ENCODE assay signal across 16 cellular contexts in the genomic region with DNA sequence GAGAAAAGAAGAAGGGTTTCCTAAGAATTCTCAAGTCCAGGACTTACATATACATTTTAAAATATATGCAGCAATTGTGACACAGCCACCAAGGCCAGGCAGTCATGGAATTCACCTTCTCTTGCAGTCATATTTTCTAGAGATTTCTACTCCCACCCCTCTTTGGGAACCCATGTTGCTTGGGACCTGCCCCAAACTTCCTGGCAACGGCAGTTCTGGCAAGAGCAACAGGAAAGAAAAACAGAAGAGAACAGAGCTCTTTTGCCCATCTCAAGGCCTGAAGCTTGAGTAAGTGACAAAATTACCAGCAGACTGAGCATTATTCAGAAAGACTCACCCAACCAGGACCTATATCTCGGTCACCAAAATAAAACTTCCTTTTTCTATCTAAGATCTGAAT.
DNase-seq lines count a peak whose midpoint lies in the region; ATAC-seq and TF ChIP-seq lines count a peak whose summit lies in the region.
"Had no signal": no experiment of that assay in that cellular context is flagged by ENCODE, and none has a peak within 500 bp of the region (broad histone marks: within the 10 kb centered on the region; RNA-seq: fewer than 3 reads in every experiment).

No MANE protein-coding gene starts in this region.

- no peaks in the 10 kb centered on the region for H3K27me3 ChIP-seq in left ventricle myocardium inferior (ENCODE audit: low read depth)

- H3K4me3 ChIP-seq in left ventricle myocardium inferior: no peak overlapping the region

- BruUV-seq in MCF 10A (replicated peaks; lab: Mats Ljungman, UMichigan): no TSS peak

- H3K4me3 Mint-ChIP-seq in activated B cell treated with CpG ODN at 0.5 μM for 24 hours (no peak overlapping the region), MCF 10A (ENCODE audit: unreplicated experiment) (no peak overlapping the region)
- H3K4me3 Mint-ChIP-seq: CD4-positive, alpha-beta T cell had no signal

- no peak for ATAC-seq in Right ventricle myocardium superior (ENCODE audit: poor library complexity)
- no peak for ATAC-seq in activated B cell treated with CpG ODN at 0.5 μM for 24 hours (ENCODE audit: low read depth)
- no peak for ATAC-seq in GM18498 (IDR thresholded peaks at IDR 0.05; ENCODE audit: unreplicated experiment)

- POLR2A ChIA-PET in activated B cell treated with CpG ODN at 0.5 μM for 24 hours (lab: Charles Lee): interaction anchor here (0.6 kb wide), 1 partner anchor 147 kb away, joined by 5 read pairs; no protein-coding TSS in a partner anchor
- POLR2A ChIA-PET in MCF 10A (lab: Yijun Ruan, JAX): interaction anchor here (0.7 to 1.0 kb wide), 2 partner anchors 10 to 28 kb away, joined by 3 read pairs; no protein-coding TSS in a partner anchor

- H3K9me3 Mint-ChIP-seq in activated B cell treated with CpG ODN at 0.5 μM for 24 hours (no peaks in the 10 kb centered on the region), MCF 10A (ENCODE audit: unreplicated experiment) (no peaks in the 10 kb centered on the region)
- H3K9me3 Mint-ChIP-seq: CD4-positive, alpha-beta T cell had no signal

- TF ChIP-seq CTCF in left ventricle myocardium inferior (IDR thresholded peaks at IDR 0.05; ENCODE audit: borderline replicate concordance): no peak
- no peak for TF ChIP-seq CTCF in activated B cell treated with CpG ODN at 0.5 μM for 24 hours (IDR thresholded peaks at IDR 0.05)
- TF ChIP-seq CTCF in MCF 10A (IDR thresholded peaks at IDR 0.05; ENCODE audit: unreplicated experiment): no peak

- intact Hi-C loops in left ventricle myocardium inferior (cut with micrococcal nuclease) (no loop called here), Right ventricle myocardium superior (cut with DNase I) (no loop called here), activated B cell treated with CpG ODN at 0.5 μM for 24 hours (cut with micrococcal nuclease) (no loop called here), MCF 10A (cut with micrococcal nuclease) (no loop called here)

- H3K9me3 ChIP-seq in left ventricle myocardium inferior (replicated peaks): no peaks in the 10 kb centered on the region

- DNase-seq in left ventricle myocardium inferior: no peak
- DNase-seq in Right ventricle myocardium superior: no peak
- no peak for DNase-seq in activated B cell treated with CpG ODN at 0.5 μM for 24 hours
- DNase-seq in lung microvascular endothelial cell (ENCODE audit: low read depth in 2 of 2): peak; percentile 17 to 32
- no peak for DNase-seq in NCI-H1048 (lab: John Stamatoyannopoulos, UW)
- no peak for DNase-seq in MCF 10A (ENCODE audit: unreplicated experiment)
- no peak for DNase-seq in Kasumi-1 (lab: John Stamatoyannopoulos, UW)
- DNase-seq: Calu3; CD4-positive, alpha-beta T cell; HCEC 1CT; NCI-H1092 treated with DMSO at 0.1 percent for 48 hours; NCI-H1694; NCI-H69; NK-92 treated with Interleukin-12 subunit alpha and Interleukin-12 subunit beta, amount 100 ng/mL, for 24 hours had no signal

- H3K36me3 ChIP-seq in left ventricle myocardium inferior: no peaks in the 10 kb centered on the region

- H3K27ac Mint-ChIP-seq in activated B cell treated with CpG ODN at 0.5 μM for 24 hours: peak overlapping the region; percentile 78
- H3K27ac Mint-ChIP-seq in MCF 10A (ENCODE audit: low read depth, unreplicated experiment): no peak overlapping the region
- H3K27ac Mint-ChIP-seq: CD4-positive, alpha-beta T cell had no signal

- CTCF ChIA-PET in activated B cell treated with CpG ODN at 0.5 μM for 24 hours (lab: Charles Lee): no interaction called here
- CTCF ChIA-PET in MCF 10A (lab: Yijun Ruan, JAX): no interaction called here

- peaks cover 9% of the 10 kb centered on the region for H3K36me3 Mint-ChIP-seq in activated B cell treated with CpG ODN at 0.5 μM for 24 hours (ENCODE audit: low read depth)
- H3K36me3 Mint-ChIP-seq in MCF 10A (ENCODE audit: insufficient read depth, unreplicated experiment): no peaks in the 10 kb centered on the region

- peaks cover 62% of the 10 kb centered on the region for H3K4me1 ChIP-seq in left ventricle myocardium inferior

- H3K27me3 Mint-ChIP-seq in activated B cell treated with CpG ODN at 0.5 μM for 24 hours (no peaks in the 10 kb centered on the region), MCF 10A (ENCODE audit: insufficient read depth, unreplicated experiment) (no peaks in the 10 kb centered on the region)
- H3K27me3 Mint-ChIP-seq: CD4-positive, alpha-beta T cell had no signal

- H3K27ac ChIP-seq in left ventricle myocardium inferior (replicated peaks): peak overlapping the region; percentile 10
- H3K27ac ChIP-seq: HL-60 had no signal

- H3K4me1 Mint-ChIP-seq in activated B cell treated with CpG ODN at 0.5 μM for 24 hours (peaks cover 28% of the 10 kb centered on the region), MCF 10A (ENCODE audit: insufficient read depth, unreplicated experiment) (no peaks in the 10 kb centered on the region)

Comparison
In these comparisons a context has a peak if more than half of its experiments do, and no peak if none do; other contexts are left out.
1. DNase-seq: peak in lung microvascular endothelial cell (2 of 2); none in left ventricle myocardium inferior (single experiment), Right ventricle myocardium superior (single experiment), activated B cell treated with CpG ODN at 0.5 μM for 24 hours (single experiment), NCI-H1048 (single experiment), MCF 10A (single experiment) and Kasumi-1 (0 of 2).